15 cellular contexts compared by ENCODE assay signal in the genomic region with DNA sequence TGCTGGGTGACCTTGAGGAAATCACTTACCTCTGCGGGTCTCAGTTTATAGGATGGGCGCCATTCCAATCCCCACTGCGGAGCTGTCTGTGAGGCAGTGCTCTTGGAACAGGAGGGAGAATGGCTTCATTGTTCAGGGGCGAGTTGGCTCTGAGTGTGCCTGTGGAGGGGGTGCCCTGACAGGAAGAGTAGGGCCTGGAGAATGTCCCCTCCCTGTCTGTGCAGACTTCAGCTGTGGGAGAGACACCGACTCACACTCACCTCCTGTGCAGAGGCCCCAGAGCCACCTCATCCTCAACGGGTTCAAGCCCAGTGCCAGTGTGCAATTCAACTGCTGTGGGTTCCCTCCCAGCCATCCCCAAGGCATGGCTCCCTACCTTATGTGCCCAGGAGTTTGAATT. TPM values are rescaled to one million over a fixed set of nuclear protein-coding genes. Genes with fewer than 3 reads are reported as not detected.
DNase-seq lines count a peak whose midpoint lies in the region; TF ChIP-seq lines count a peak whose summit lies in the region.
"Had no signal": no experiment of that assay in that cellular context is flagged by ENCODE, and none has a peak within 500 bp of the region (broad histone marks: within the 10 kb centered on the region; RNA-seq: fewer than 3 reads in every experiment).

No MANE protein-coding gene starts in this region.

- H3K4me1 Mint-ChIP-seq in glutamatergic neuron (ENCODE audit: low read depth, unreplicated experiment) = peaks cover 23% of the 10 kb centered on the region
- H3K4me1 Mint-ChIP-seq: activated CD8-positive, alpha-beta memory T cell treated with anti-CD3 and anti-CD28 coated beads, Interleukin-2, amount 10 ng/mL, durations not matched to agents 7 days and 5 days; central memory CD8-positive, alpha-beta T cell had no signal

- H3K27ac Mint-ChIP-seq in glutamatergic neuron (ENCODE audit: unreplicated experiment) = no peak overlapping the region
- H3K27ac Mint-ChIP-seq: activated CD8-positive, alpha-beta memory T cell treated with anti-CD3 and anti-CD28 coated beads, Interleukin-2, amount 10 ng/mL, durations not matched to agents 7 days and 5 days; progenitor cell of endocrine pancreas; type B pancreatic cell had no signal

- TF ChIP-seq CTCF in fibroblast of mammary gland (conservative IDR thresholded peaks at IDR 0.05; ENCODE audit: control insufficient read depth, insufficient read depth, low read depth, low read length) (no peak), glutamatergic neuron (IDR thresholded peaks at IDR 0.05; ENCODE audit: partially characterized antibody, unreplicated experiment) (no peak)

- no peak overlapping the region for H3K4me3 ChIP-seq in fibroblast of mammary gland (ENCODE audit: control insufficient read depth, low read depth, low read length)

- peaks cover 12% of the 10 kb centered on the region for H3K27me3 Mint-ChIP-seq in glutamatergic neuron (ENCODE audit: unreplicated experiment)
- H3K27me3 Mint-ChIP-seq: type B pancreatic cell had no signal

- peaks cover 10% of the 10 kb centered on the region for H3K36me3 Mint-ChIP-seq in glutamatergic neuron (ENCODE audit: unreplicated experiment)
- H3K36me3 Mint-ChIP-seq: activated CD8-positive, alpha-beta memory T cell treated with anti-CD3 and anti-CD28 coated beads, Interleukin-2, amount 10 ng/mL, durations not matched to agents 7 days and 5 days; type B pancreatic cell had no signal

- H3K4me3 Mint-ChIP-seq in glutamatergic neuron (ENCODE audit: unreplicated experiment) = no peak overlapping the region
- H3K4me3 Mint-ChIP-seq: activated CD8-positive, alpha-beta memory T cell treated with anti-CD3 and anti-CD28 coated beads, Interleukin-2, amount 10 ng/mL, durations not matched to agents 7 days and 5 days; central memory CD8-positive, alpha-beta T cell; type B pancreatic cell had no signal

- peaks cover 2% of the 10 kb centered on the region for H3K9me3 Mint-ChIP-seq in glutamatergic neuron (ENCODE audit: unreplicated experiment)
- H3K9me3 Mint-ChIP-seq: central memory CD8-positive, alpha-beta T cell; type B pancreatic cell had no signal

- DNase-seq in Ammon's horn (ENCODE audit: low spot score) = peak; percentile 95
- peak; percentile 10 for DNase-seq in NCI-H69 (lab: John Stamatoyannopoulos, UW)
- DNase-seq in fibroblast of mammary gland (ENCODE audit: low read depth) = peak; percentile 6
- DNase-seq in nucleus accumbens (lab: John Stamatoyannopoulos, UW) = peak in 52 of 56 donors; percentile 39 to 92 (median 78)
- DNase-seq in glutamatergic neuron = no peak
- no peak for DNase-seq in DMS53 (lab: John Stamatoyannopoulos, UW)
- no peak for DNase-seq in DMS114 treated with DMSO at 0.1 percent for 48 hours (lab: John Stamatoyannopoulos, UW; ENCODE audit: unreplicated experiment)
- DNase-seq in activated CD4-positive, CD25-positive, alpha-beta regulatory T cell (lab: John Stamatoyannopoulos, UW) = no peak
- DNase-seq: activated CD8-positive, alpha-beta memory T cell treated with anti-CD3 and anti-CD28 coated beads, Interleukin-2, amount 10 ng/mL, durations not matched to agents 7 days and 5 days; activated naive CD4-positive, alpha-beta T cell treated with anti-CD3 and anti-CD28 coated beads, Interleukin-2, amount 50 U/mL, for 16 hours; WERI-Rb-1 had no signal

RNA-seq across cellular contexts. Expression of gene ADORA1, which starts 17.1 kb away (rescaled TPM):
- 1.2 TPM for total RNA-seq in glutamatergic neuron (ENCODE audit: unreplicated experiment)
- total RNA-seq: activated CD8-positive, alpha-beta memory T cell treated with anti-CD3 and anti-CD28 coated beads, Interleukin-2, amount 10 ng/mL, durations not matched to agents 7 days and 5 days had no signal

RNA-seq across cellular contexts. Expression of gene MYBPH, which starts 31.0 kb away (rescaled TPM):
- total RNA-seq in glutamatergic neuron (ENCODE audit: unreplicated experiment) = not detected
- total RNA-seq: activated CD8-positive, alpha-beta memory T cell treated with anti-CD3 and anti-CD28 coated beads, Interleukin-2, amount 10 ng/mL, durations not matched to agents 7 days and 5 days; progenitor cell of endocrine pancreas had no signal

RNA-seq across cellular contexts. Expression of gene CHI3L1, which starts 41.8 kb away (rescaled TPM):
- total RNA-seq in glutamatergic neuron (ENCODE audit: unreplicated experiment) = not detected
- total RNA-seq: activated CD8-positive, alpha-beta memory T cell treated with anti-CD3 and anti-CD28 coated beads, Interleukin-2, amount 10 ng/mL, durations not matched to agents 7 days and 5 days; progenitor cell of endocrine pancreas had no signal

RNA-seq across cellular contexts. Expression of gene MYOG, which starts 58.8 kb away (rescaled TPM):
- not detected for total RNA-seq in glutamatergic neuron (ENCODE audit: unreplicated experiment)
- total RNA-seq: activated CD8-positive, alpha-beta memory T cell treated with anti-CD3 and anti-CD28 coated beads, Interleukin-2, amount 10 ng/mL, durations not matched to agents 7 days and 5 days; mesenteric fat pad; progenitor cell of endocrine pancreas had no signal

Comparison
In these comparisons a context has a peak if more than half of its experiments do, and no peak if none do; other contexts are left out.
1. DNase-seq: peak in Ammon's horn (single experiment), NCI-H69 (single experiment), fibroblast of mammary gland (single experiment) and nucleus accumbens (52 of 56); none in glutamatergic neuron (single experiment), DMS53 (single experiment), DMS114 treated with DMSO at 0.1 percent for 48 hours (single experiment) and activated CD4-positive, CD25-positive, alpha-beta regulatory T cell (0 of 4).